1 cellular context compared by ENCODE assay signal in genomic region chr1:25312806-25313470, GRCh38. TPM values are rescaled to one million over a fixed set of nuclear protein-coding genes. Genes with fewer than 3 reads are reported as not detected.
"Had no signal": no experiment of that assay in that cellular context is flagged by ENCODE, and none has a peak within 500 bp of the region (broad histone marks: within the 10 kb centered on the region; RNA-seq: fewer than 3 reads in every experiment).

No MANE protein-coding gene starts in this region.

RNA-seq across cellular contexts. Expression of gene RHD, which starts 40.6 kb away (rescaled TPM):
- total RNA-seq: G401 had no signal
